1 cellular context compared by ENCODE assay signal in genomic region chr2:241892299-241893137, GRCh38.
TF ChIP-seq lines count a peak whose summit lies in the region.

No MANE protein-coding gene starts in this region.

TF ChIP-seq in K562, 482 proteins besides CTCF, POLR2A, EP300 and RAD21 (continued from another document):
- TF ChIP-seq CHD7 (IDR thresholded peaks at IDR 0.05; ENCODE audit: low read depth, low read length) = no peak
- TF ChIP-seq SNIP1 (IDR thresholded peaks at IDR 0.05; ENCODE audit: low read depth) = no peak
- TF ChIP-seq SFPQ (IDR thresholded peaks at IDR 0.05; ENCODE audit: low read depth, low read length) = no peak
TF ChIP-seq in K562: peak in this region for 87.
